In genomic region chr2:127397568-127398238, GRCh38 we compare ENCODE assay signal across 12 cellular contexts. TPM values are rescaled to one million over a fixed set of nuclear protein-coding genes. Genes with fewer than 3 reads are reported as not detected.
DNase-seq lines count a peak whose midpoint lies in the region; ATAC-seq and TF ChIP-seq lines count a peak whose summit lies in the region.
"Had no signal": no experiment of that assay in that cellular context is flagged by ENCODE, and none has a peak within 500 bp of the region (broad histone marks: within the 10 kb centered on the region; RNA-seq: fewer than 3 reads in every experiment).

No MANE protein-coding gene starts in this region.

- CTCF ChIA-PET in PC-3 (lab: Charles Lee): no interaction called here

- H3K9ac ChIP-seq in PC-3 (ENCODE audit: low read length): no peak overlapping the region

- intact Hi-C loops in PC-3 (cut with micrococcal nuclease) (loop anchor here (1.0 kb wide), 1 partner anchor 9 kb away; no protein-coding TSS in a partner anchor), uterus (cut with DNase I; ENCODE audit: low total_unique reads) (no loop called here)

- no peaks in the 10 kb centered on the region for H3K9me3 Mint-ChIP-seq in T-helper 2 cell treated with Interferon-gamma antibody and Interleukin-4, amounts not matched to agents 5 μg/mL and 100 μg/mL, for 36 hours
- no peaks in the 10 kb centered on the region for H3K9me3 Mint-ChIP-seq in stimulated activated effector memory CD8-positive, alpha-beta T cell treated with anti-CD3 and anti-CD28 coated beads, Interleukin-12 subunit alpha, Interleukin-12 subunit beta, amount 100 ng/mL, for 72 hours

- H3K9me3 ChIP-seq in PC-3 (ENCODE audit: low read length) (no peaks in the 10 kb centered on the region), right atrium auricular region (no peaks in the 10 kb centered on the region), uterus (no peaks in the 10 kb centered on the region)
- H3K9me3 ChIP-seq: heart left ventricle had no signal

- no peaks in the 10 kb centered on the region for H3K9me2 ChIP-seq in PC-3 (replicated peaks; ENCODE audit: low read length)

- H3K27me3 ChIP-seq in PC-3 (ENCODE audit: low read length) (no peaks in the 10 kb centered on the region), right atrium auricular region (no peaks in the 10 kb centered on the region), uterus (no peaks in the 10 kb centered on the region)
- H3K27me3 ChIP-seq: heart left ventricle had no signal

- DNase-seq in T-helper 2 cell treated with Interferon-gamma antibody and Interleukin-4, amounts not matched to agents 5 μg/mL and 100 μg/mL, for 36 hours (ENCODE audit: low spot score): peak; percentile 2
- DNase-seq in T-helper 2 cell (no peak), PC-3 (no peak), right atrium auricular region (ENCODE audit: low spot score) (no peak), HK-2 (ENCODE audit: unreplicated experiment) (no peak), uterus (no peak)
- DNase-seq in stimulated activated effector memory CD8-positive, alpha-beta T cell treated with anti-CD3 and anti-CD28 coated beads, Interleukin-12 subunit alpha, Interleukin-12 subunit beta, amount 100 ng/mL, for 72 hours (ENCODE audit: low spot score in 2 of 2): peak in 1 of 2 donors; percentile 41
- DNase-seq: activated CD8-positive, alpha-beta memory T cell treated with anti-CD3 and anti-CD28 coated beads, Interleukin-2, amount 50 U/mL, for 48 hours; MM.1S had no signal

- no peak overlapping the region for H3K27ac Mint-ChIP-seq in T-helper 2 cell treated with Interferon-gamma antibody and Interleukin-4, amounts not matched to agents 5 μg/mL and 100 μg/mL, for 36 hours
- peak overlapping the region; percentile 86 for H3K27ac Mint-ChIP-seq in stimulated activated effector memory CD8-positive, alpha-beta T cell treated with anti-CD3 and anti-CD28 coated beads, Interleukin-12 subunit alpha, Interleukin-12 subunit beta, amount 100 ng/mL, for 72 hours

- H3K79me2 ChIP-seq in PC-3 (ENCODE audit: low read length): no peaks in the 10 kb centered on the region

- no peaks in the 10 kb centered on the region for H3K36me3 Mint-ChIP-seq in T-helper 2 cell treated with Interferon-gamma antibody and Interleukin-4, amounts not matched to agents 5 μg/mL and 100 μg/mL, for 36 hours (ENCODE audit: low read depth)
- H3K36me3 Mint-ChIP-seq in stimulated activated effector memory CD8-positive, alpha-beta T cell treated with anti-CD3 and anti-CD28 coated beads, Interleukin-12 subunit alpha, Interleukin-12 subunit beta, amount 100 ng/mL, for 72 hours: no peaks in the 10 kb centered on the region

- ATAC-seq in PC-3 (no peak), HG03520 (IDR thresholded peaks at IDR 0.05; ENCODE audit: unreplicated experiment) (no peak)
- ATAC-seq in stimulated activated effector memory CD8-positive, alpha-beta T cell treated with anti-CD3 and anti-CD28 coated beads, Interleukin-12 subunit alpha, Interleukin-12 subunit beta, amount 100 ng/mL, for 72 hours: no peak

- H3K4me3 Mint-ChIP-seq in T-helper 2 cell treated with Interferon-gamma antibody and Interleukin-4, amounts not matched to agents 5 μg/mL and 100 μg/mL, for 36 hours: no peak overlapping the region
- H3K4me3 Mint-ChIP-seq in stimulated activated effector memory CD8-positive, alpha-beta T cell treated with anti-CD3 and anti-CD28 coated beads, Interleukin-12 subunit alpha, Interleukin-12 subunit beta, amount 100 ng/mL, for 72 hours: no peak overlapping the region

- no peaks in the 10 kb centered on the region for H3F3A ChIP-seq in PC-3 (ENCODE audit: low read length, unreplicated experiment)

- peaks cover 20% of the 10 kb centered on the region for H3K4me1 Mint-ChIP-seq in T-helper 2 cell treated with Interferon-gamma antibody and Interleukin-4, amounts not matched to agents 5 μg/mL and 100 μg/mL, for 36 hours (ENCODE audit: low read depth)
- H3K4me1 Mint-ChIP-seq in stimulated activated effector memory CD8-positive, alpha-beta T cell treated with anti-CD3 and anti-CD28 coated beads, Interleukin-12 subunit alpha, Interleukin-12 subunit beta, amount 100 ng/mL, for 72 hours: peaks cover 38% of the 10 kb centered on the region

- POLR2A ChIA-PET in PC-3 (lab: Charles Lee; ENCODE audit: unreplicated experiment): no interaction called here

- H3K4me3 ChIP-seq in PC-3 (ENCODE audit: low read length): no peak overlapping the region
- no peak overlapping the region for H3K4me3 ChIP-seq in right atrium auricular region
- no peak overlapping the region for H3K4me3 ChIP-seq in uterus
- H3K4me3 ChIP-seq: heart left ventricle had no signal

- TF ChIP-seq CTCF in PC-3 (conservative IDR thresholded peaks at IDR 0.05; ENCODE audit: low read depth, low read length): no peak
- TF ChIP-seq CTCF in right atrium auricular region (IDR thresholded peaks at IDR 0.05): no peak
- no peak for TF ChIP-seq CTCF in uterus (IDR thresholded peaks at IDR 0.05)

- no TSS peak for BruUV-seq in PC-3 (replicated peaks; lab: Mats Ljungman, UMichigan)

- H3K27me3 Mint-ChIP-seq in T-helper 2 cell treated with Interferon-gamma antibody and Interleukin-4, amounts not matched to agents 5 μg/mL and 100 μg/mL, for 36 hours (ENCODE audit: low read depth): no peaks in the 10 kb centered on the region

- H3K4me2 ChIP-seq in PC-3 (ENCODE audit: low read length): peak overlapping the region; percentile 30; the same call in 1 of the 2 replicates

- no peak overlapping the region for H2AFZ ChIP-seq in PC-3 (ENCODE audit: low read length)

- H3K27ac ChIP-seq in PC-3 (ENCODE audit: low read length): no peak overlapping the region
- peak overlapping the region; percentile 45 to 57 for H3K27ac ChIP-seq in right atrium auricular region
- no peak overlapping the region for H3K27ac ChIP-seq in uterus
- H3K27ac ChIP-seq: heart left ventricle had no signal

- H3K4me1 ChIP-seq in PC-3 (ENCODE audit: insufficient read depth, low read length) (peaks cover 33% of the 10 kb centered on the region), right atrium auricular region (peaks cover 0 to 25% of the 10 kb centered on the region in 2 donors), uterus (no peaks in the 10 kb centered on the region)

- H3K36me3 ChIP-seq in PC-3 (ENCODE audit: low read depth, low read length) (no peaks in the 10 kb centered on the region), right atrium auricular region (no peaks in the 10 kb centered on the region), uterus (no peaks in the 10 kb centered on the region)

- no peaks in the 10 kb centered on the region for H4K20me1 ChIP-seq in PC-3 (ENCODE audit: low read length)

- no peak for TF ChIP-seq POLR2A in uterus (IDR thresholded peaks at IDR 0.05)

RNA-seq across cellular contexts. Expression of gene MAP3K2, which starts 9.9 kb away (rescaled TPM):
- total RNA-seq in PC-3 (2014; rRNA removed): 54.6 and 64.7 TPM in 2 replicates
- 10 to 100 TPM; 20.5 to 20.8 TPM for total RNA-seq in right atrium auricular region
- 10 to 100 TPM; 25.9 to 98.4 (median 75.0) TPM for total RNA-seq in uterus

RNA-seq across cellular contexts. Expression of gene PROC, which starts 20.5 kb away (rescaled TPM):
- 0.35 and 0.58 TPM in 2 replicates for total RNA-seq in PC-3 (2014; rRNA removed)
- total RNA-seq in right atrium auricular region: not detected
- under 1 TPM in 1 of 4 donors, not detected in 3; 0.21 TPM for total RNA-seq in uterus
- total RNA-seq: heart left ventricle, lower leg skin had no signal

Comparison
In these comparisons a context has a peak if more than half of its experiments do, and no peak if none do; other contexts are left out.
1. H3K27ac ChIP-seq: peak in right atrium auricular region (2 of 2); none in PC-3 (single experiment) and uterus (0 of 2).